In the genomic region with DNA sequence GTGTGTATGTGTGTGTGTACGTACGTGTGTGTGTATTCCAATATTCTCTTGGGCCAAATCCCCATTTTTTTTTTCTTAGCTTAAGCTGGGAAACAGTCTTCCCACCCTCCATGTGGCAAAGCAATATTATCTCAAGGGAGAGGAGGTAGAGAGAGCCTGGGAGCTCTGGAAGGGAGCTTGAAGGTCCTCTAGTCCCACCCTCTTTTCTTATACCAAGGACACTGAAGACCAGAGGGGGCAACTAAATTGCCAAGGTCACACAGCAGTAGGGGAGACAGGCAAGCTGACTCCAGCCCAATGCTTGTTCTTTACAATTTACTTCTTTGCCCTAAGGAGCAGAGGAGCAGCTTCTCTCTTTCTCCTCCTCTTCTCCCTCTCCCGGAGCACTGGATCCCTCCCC, we compare ENCODE assay signal across 2 cellular contexts.
A peak's percentile ranks its signal among the peaks of the same experiment; 100 is the strongest.
TF ChIP-seq lines count a peak whose summit lies in the region.

No MANE protein-coding gene starts in this region.

TF ChIP-seq in HepG2, 621 proteins besides CTCF, POLR2A, EP300 and RAD21 (continues in another document):
- TF ChIP-seq ZNF547 (CRISPR knock-in tag; IDR thresholded peaks at IDR 0.05), result no peak
- no peak for TF ChIP-seq MBNL3 (CRISPR knock-in tag; conservative IDR thresholded peaks at IDR 0.05)
- TF ChIP-seq, protein P1, sequence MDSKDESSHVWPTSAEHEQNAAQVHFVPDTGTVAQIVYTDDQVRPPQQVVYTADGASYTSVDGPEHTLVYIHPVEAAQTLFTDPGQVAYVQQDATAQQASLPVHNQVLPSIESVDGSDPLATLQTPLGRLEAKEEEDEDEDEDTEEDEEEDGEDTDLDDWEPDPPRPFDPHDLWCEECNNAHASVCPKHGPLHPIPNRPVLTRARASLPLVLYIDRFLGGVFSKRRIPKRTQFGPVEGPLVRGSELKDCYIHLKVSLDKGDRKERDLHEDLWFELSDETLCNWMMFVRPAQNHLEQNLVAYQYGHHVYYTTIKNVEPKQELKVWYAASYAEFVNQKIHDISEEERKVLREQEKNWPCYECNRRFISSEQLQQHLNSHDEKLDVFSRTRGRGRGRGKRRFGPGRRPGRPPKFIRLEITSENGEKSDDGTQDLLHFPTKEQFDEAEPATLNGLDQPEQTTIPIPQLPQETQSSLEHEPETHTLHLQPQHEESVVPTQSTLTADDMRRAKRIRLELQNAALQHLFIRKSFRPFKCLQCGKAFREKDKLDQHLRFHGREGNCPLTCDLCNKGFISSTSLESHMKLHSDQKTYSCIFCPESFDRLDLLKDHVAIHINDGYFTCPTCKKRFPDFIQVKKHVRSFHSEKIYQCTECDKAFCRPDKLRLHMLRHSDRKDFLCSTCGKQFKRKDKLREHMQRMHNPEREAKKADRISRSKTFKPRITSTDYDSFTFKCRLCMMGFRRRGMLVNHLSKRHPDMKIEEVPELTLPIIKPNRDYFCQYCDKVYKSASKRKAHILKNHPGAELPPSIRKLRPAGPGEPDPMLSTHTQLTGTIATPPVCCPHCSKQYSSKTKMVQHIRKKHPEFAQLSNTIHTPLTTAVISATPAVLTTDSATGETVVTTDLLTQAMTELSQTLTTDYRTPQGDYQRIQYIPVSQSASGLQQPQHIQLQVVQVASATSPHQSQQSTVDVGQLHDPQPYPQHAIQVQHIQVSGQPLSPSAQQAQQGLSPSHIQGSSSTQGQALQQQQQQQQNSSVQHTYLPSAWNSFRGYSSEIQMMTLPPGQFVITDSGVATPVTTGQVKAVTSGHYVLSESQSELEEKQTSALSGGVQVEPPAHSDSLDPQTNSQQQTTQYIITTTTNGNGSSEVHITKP (CRISPR knock-in tag; IDR thresholded peaks at IDR 0.05; ENCODE audit: low read depth), result no peak
- TF ChIP-seq ZNF775 (CRISPR knock-in tag; IDR thresholded peaks at IDR 0.05; ENCODE audit: borderline replicate concordance), result no peak
- peak; percentile 76 for TF ChIP-seq ZMYM3 (CRISPR knock-in tag; IDR thresholded peaks at IDR 0.05)
- no peak for TF ChIP-seq SMYD3 (CRISPR knock-in tag; IDR thresholded peaks at IDR 0.05)
- TF ChIP-seq POLR2G (IDR thresholded peaks at IDR 0.05; ENCODE audit: low read depth, low read length), result 0 out of 2 replicates have a peak, but pooled peaks have one; percentile 14
- TF ChIP-seq ZNF230 (CRISPR knock-in tag; IDR thresholded peaks at IDR 0.05), result no peak
- no peak for TF ChIP-seq CENPT (CRISPR knock-in tag; IDR thresholded peaks at IDR 0.05; ENCODE audit: low read depth)
- no peak for TF ChIP-seq ZNF703 (CRISPR knock-in tag; IDR thresholded peaks at IDR 0.05; ENCODE audit: borderline replicate concordance)
- no peak for TF ChIP-seq HOXA5 (CRISPR knock-in tag; IDR thresholded peaks at IDR 0.05)
- no peak for TF ChIP-seq NCOA5 (CRISPR knock-in tag; IDR thresholded peaks at IDR 0.05)
- TF ChIP-seq NKX3-1 (CRISPR knock-in tag; IDR thresholded peaks at IDR 0.05), result no peak
- TF ChIP-seq ZNF7 (CRISPR knock-in tag; IDR thresholded peaks at IDR 0.05), result no peak
- TF ChIP-seq ZNF672 (CRISPR knock-in tag; IDR thresholded peaks at IDR 0.05), result no peak
- peak; percentile 91; the same call in 1 of the 2 replicates for TF ChIP-seq ZNF768 (CRISPR knock-in tag; IDR thresholded peaks at IDR 0.05)
- no peak for TF ChIP-seq KDM1A (CRISPR knock-in tag; IDR thresholded peaks at IDR 0.05)
- TF ChIP-seq, protein P2, sequence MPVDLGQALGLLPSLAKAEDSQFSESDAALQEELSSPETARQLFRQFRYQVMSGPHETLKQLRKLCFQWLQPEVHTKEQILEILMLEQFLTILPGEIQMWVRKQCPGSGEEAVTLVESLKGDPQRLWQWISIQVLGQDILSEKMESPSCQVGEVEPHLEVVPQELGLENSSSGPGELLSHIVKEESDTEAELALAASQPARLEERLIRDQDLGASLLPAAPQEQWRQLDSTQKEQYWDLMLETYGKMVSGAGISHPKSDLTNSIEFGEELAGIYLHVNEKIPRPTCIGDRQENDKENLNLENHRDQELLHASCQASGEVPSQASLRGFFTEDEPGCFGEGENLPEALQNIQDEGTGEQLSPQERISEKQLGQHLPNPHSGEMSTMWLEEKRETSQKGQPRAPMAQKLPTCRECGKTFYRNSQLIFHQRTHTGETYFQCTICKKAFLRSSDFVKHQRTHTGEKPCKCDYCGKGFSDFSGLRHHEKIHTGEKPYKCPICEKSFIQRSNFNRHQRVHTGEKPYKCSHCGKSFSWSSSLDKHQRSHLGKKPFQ (CRISPR knock-in tag; IDR thresholded peaks at IDR 0.05; ENCODE audit: insufficient replicate concordance), result no peak
- TF ChIP-seq SP1 (IDR thresholded peaks at IDR 0.05), result no peak
- no peak for TF ChIP-seq SP1 (CRISPR knock-in tag; IDR thresholded peaks at IDR 0.05)
- TF ChIP-seq AKAP8 (CRISPR knock-in tag; IDR thresholded peaks at IDR 0.05), result no peak; the same call in 1 of the 2 replicates
- no peak for TF ChIP-seq ATF1 (CRISPR knock-in tag; IDR thresholded peaks at IDR 0.05)
- TF ChIP-seq ZC3H4 (CRISPR knock-in tag; IDR thresholded peaks at IDR 0.05; ENCODE audit: borderline replicate concordance), result no peak
- no peak for TF ChIP-seq CCDC6 (CRISPR knock-in tag; IDR thresholded peaks at IDR 0.05)
- TF ChIP-seq HOXA3 (CRISPR knock-in tag; IDR thresholded peaks at IDR 0.05), result no peak
- 0 out of 2 replicates have a peak, but pooled peaks have one; percentile 23 for TF ChIP-seq HIVEP1 (CRISPR knock-in tag; IDR thresholded peaks at IDR 0.05)
- TF ChIP-seq BRD4 (CRISPR knock-in tag; IDR thresholded peaks at IDR 0.05), result no peak
- no peak for TF ChIP-seq KMT2A (CRISPR knock-in tag; IDR thresholded peaks at IDR 0.05)

TF ChIP-seq in H1, 55 proteins besides CTCF, POLR2A, EP300 and RAD21:
- TF ChIP-seq, protein P3, sequence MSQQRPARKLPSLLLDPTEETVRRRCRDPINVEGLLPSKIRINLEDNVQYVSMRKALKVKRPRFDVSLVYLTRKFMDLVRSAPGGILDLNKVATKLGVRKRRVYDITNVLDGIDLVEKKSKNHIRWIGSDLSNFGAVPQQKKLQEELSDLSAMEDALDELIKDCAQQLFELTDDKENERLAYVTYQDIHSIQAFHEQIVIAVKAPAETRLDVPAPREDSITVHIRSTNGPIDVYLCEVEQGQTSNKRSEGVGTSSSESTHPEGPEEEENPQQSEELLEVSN (IDR thresholded peaks at IDR 0.05), result no peak
- TF ChIP-seq BACH1 (IDR thresholded peaks at IDR 0.05; ENCODE audit: low read length) (no peak), HDAC2 (IDR thresholded peaks at IDR 0.05; ENCODE audit: borderline replicate concordance in 1 of 2, low read depth in 2 of 2, low read length in 2 of 2) (peak in 1 of 2 experiments; percentile 88; a peak in 1 of 4 replicates), SAP30 (IDR thresholded peaks at IDR 0.05; ENCODE audit: insufficient read depth, insufficient replicate concordance, low read length) (no peak), GTF2F1 (IDR thresholded peaks at IDR 0.05; ENCODE audit: borderline replicate concordance, low read depth, low read length) (no peak), CTBP2 (IDR thresholded peaks at IDR 0.05; ENCODE audit: borderline replicate concordance, insufficient read depth, insufficient read length, low read length) (peak; percentile 0), GABPA (IDR thresholded peaks at IDR 0.05; ENCODE audit: borderline replicate concordance, insufficient read depth, low read length) (no peak), NANOG (IDR thresholded peaks at IDR 0.05; ENCODE audit: insufficient read depth, low read depth, low read length, poor library complexity, severe bottlenecking) (no peak), KDM1A (IDR thresholded peaks at IDR 0.05; ENCODE audit: borderline replicate concordance, low read length) (peak; percentile 96)
- TF ChIP-seq, protein P4, sequence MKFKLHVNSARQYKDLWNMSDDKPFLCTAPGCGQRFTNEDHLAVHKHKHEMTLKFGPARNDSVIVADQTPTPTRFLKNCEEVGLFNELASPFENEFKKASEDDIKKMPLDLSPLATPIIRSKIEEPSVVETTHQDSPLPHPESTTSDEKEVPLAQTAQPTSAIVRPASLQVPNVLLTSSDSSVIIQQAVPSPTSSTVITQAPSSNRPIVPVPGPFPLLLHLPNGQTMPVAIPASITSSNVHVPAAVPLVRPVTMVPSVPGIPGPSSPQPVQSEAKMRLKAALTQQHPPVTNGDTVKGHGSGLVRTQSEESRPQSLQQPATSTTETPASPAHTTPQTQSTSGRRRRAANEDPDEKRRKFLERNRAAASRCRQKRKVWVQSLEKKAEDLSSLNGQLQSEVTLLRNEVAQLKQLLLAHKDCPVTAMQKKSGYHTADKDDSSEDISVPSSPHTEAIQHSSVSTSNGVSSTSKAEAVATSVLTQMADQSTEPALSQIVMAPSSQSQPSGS (IDR thresholded peaks at IDR 0.05; ENCODE audit: low read length), result no peak
TF ChIP-seq in H1: peak in this region for 3.
